In the genomic region with DNA sequence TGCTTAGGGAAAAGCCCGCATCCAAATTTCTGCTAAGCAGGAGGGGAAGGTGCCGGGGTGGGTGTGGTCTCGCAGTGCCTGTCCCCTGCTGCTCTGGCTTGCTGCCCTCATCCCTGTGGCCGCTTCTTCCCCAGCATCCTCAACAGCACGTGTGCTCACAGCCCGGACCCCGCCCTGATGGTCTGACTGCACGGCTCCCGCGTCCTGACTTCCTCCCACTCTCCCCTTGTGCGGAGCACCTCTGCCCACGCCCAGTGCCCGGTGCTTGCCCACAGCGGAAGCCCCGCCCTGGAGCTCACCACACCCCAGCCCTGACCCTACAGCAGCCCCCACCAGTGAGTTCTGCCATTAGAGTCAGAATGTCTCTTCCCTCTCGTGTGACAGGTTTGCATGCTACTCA, we compare ENCODE assay signal across 15 cellular contexts.
"Had no signal": no experiment of that assay in that cellular context is flagged by ENCODE, and none has a peak within 500 bp of the region (broad histone marks: within the 10 kb centered on the region; RNA-seq: fewer than 3 reads in every experiment).

No MANE protein-coding gene starts in this region.

- DNase-seq: activated CD4-positive, alpha-beta T cell treated with anti-CD3 and anti-CD28 coated beads for 48 hours; activated CD4-positive, CD25-positive, alpha-beta regulatory T cell; activated CD8-positive, alpha-beta memory T cell treated with anti-CD3 and anti-CD28 coated beads, Interleukin-2, amount 50 U/mL, for 4 hours; activated naive CD4-positive, alpha-beta T cell treated with anti-CD3 and anti-CD28 coated beads for 36 hours; activated T-cell treated with anti-CD3 and anti-CD28 coated beads, Interleukin-2, amount 50 U/mL, for 4 hours; brain microvascular endothelial cell; central memory CD4-positive, alpha-beta T cell; colonic mucosa; gastrocnemius medialis; left ventricle myocardium superior; retina; stimulated activated naive CD8-positive, alpha-beta T cell treated with anti-CD3 and anti-CD28 coated beads, Interleukin-15, amount 100 ng/mL, for 72 hours; transverse colon had no signal

- ATAC-seq: activated T-cell treated with anti-CD3 and anti-CD28 coated beads, Interleukin-2, amount 50 U/mL, for 4 hours; esophagus mucosa; gastrocnemius medialis; left ventricle myocardium superior; stimulated activated naive CD8-positive, alpha-beta T cell treated with anti-CD3 and anti-CD28 coated beads, Interleukin-15, amount 100 ng/mL, for 72 hours had no signal

- H3K27ac Mint-ChIP-seq: activated naive CD4-positive, alpha-beta T cell treated with anti-CD3 and anti-CD28 coated beads for 36 hours; stimulated activated naive CD8-positive, alpha-beta T cell treated with anti-CD3 and anti-CD28 coated beads, Interleukin-15, amount 100 ng/mL, for 72 hours; T-helper 2 cell treated with Interferon-gamma antibody and Interleukin-4, amounts not matched to agents 5 μg/mL and 100 μg/mL, for 36 hours had no signal

- H3K4me3 Mint-ChIP-seq: activated naive CD4-positive, alpha-beta T cell treated with anti-CD3 and anti-CD28 coated beads for 36 hours; activated T-cell treated with anti-CD3 and anti-CD28 coated beads, Interleukin-2, amount 50 U/mL, for 4 hours; T-helper 2 cell treated with Interferon-gamma antibody and Interleukin-4, amounts not matched to agents 5 μg/mL and 100 μg/mL, for 36 hours had no signal

- H3K9me3 Mint-ChIP-seq: activated naive CD4-positive, alpha-beta T cell treated with anti-CD3 and anti-CD28 coated beads for 36 hours; activated T-cell treated with anti-CD3 and anti-CD28 coated beads, Interleukin-2, amount 50 U/mL, for 4 hours; stimulated activated naive CD8-positive, alpha-beta T cell treated with anti-CD3 and anti-CD28 coated beads, Interleukin-15, amount 100 ng/mL, for 72 hours; T-helper 2 cell treated with Interferon-gamma antibody and Interleukin-4, amounts not matched to agents 5 μg/mL and 100 μg/mL, for 36 hours had no signal
